ENCODE assay signal across 11 cellular contexts in the genomic region with DNA sequence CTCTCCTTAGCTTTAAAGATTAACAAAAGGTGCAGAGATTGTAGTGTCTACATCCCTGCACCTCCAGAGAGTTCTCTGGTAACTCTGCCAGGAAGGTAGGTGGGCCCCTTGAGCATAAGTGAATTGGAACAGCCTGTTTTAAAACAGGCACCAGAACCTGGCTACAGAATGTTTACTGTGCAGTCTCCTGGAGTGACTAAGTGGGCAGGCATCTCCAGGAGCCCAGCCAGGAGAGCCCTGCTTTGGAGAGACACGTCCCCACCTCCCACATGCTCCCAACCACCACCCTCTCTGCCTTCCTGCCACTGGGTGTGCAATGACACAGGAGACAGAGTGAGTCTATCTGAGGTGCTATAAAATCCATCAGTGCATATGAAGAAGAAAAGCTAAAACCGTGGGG.
DNase-seq lines count a peak whose midpoint lies in the region; ATAC-seq and TF ChIP-seq lines count a peak whose summit lies in the region.
"Had no signal": no experiment of that assay in that cellular context is flagged by ENCODE, and none has a peak within 500 bp of the region (broad histone marks: within the 10 kb centered on the region; RNA-seq: fewer than 3 reads in every experiment).

No MANE protein-coding gene starts in this region.

- WGBS in adrenal gland, 4 donors = 38 to 48% (median 42%) methylated on average over 1 to 2 of the region's 2 CpGs

- H3K36me3 ChIP-seq in adrenal gland (replicated peaks in 1 of 2) (no peaks in the 10 kb centered on the region), uterus (no peaks in the 10 kb centered on the region)
- H3K36me3 ChIP-seq: HAP-1 had no signal

- H3K27me3 ChIP-seq in adrenal gland (no peaks in the 10 kb centered on the region), uterus (no peaks in the 10 kb centered on the region)

- intact Hi-C loops in adrenal gland (cut with DNase I) = no loop called here
- intact Hi-C loops in uterus (cut with DNase I; ENCODE audit: low total_unique reads) = no loop called here

- H3K9me3 ChIP-seq in adrenal gland (replicated peaks in 1 of 3) (no peaks in the 10 kb centered on the region), uterus (no peaks in the 10 kb centered on the region)
- H3K9me3 ChIP-seq: HAP-1 had no signal

- TF ChIP-seq CTCF in adrenal gland (IDR thresholded peaks at IDR 0.05) (no peak), uterus (IDR thresholded peaks at IDR 0.05) (no peak)

- DNase-seq in NCI-H748 (lab: John Stamatoyannopoulos, UW; ENCODE audit: unreplicated experiment) (peak; percentile 6), NCI-H748 treated with DMSO at 0.1 percent for 48 hours (lab: John Stamatoyannopoulos, UW) (no peak), adrenal gland (peak; percentile 40 to 84 (median 79)), iris pigment epithelial cell (ENCODE audit: low read depth) (peak; percentile 48), uterus (peak; percentile 18 to 21), NCI-H1694 (lab: John Stamatoyannopoulos, UW) (no peak), ureter (ENCODE audit: low spot score) (no peak)
- DNase-seq: activated CD4-positive, alpha-beta T cell treated with anti-CD3 and anti-CD28 coated beads, Interleukin-2, amount 10 ng/mL, durations not matched to agents 24 days and 14 days; cerebellar nuclear complex had no signal

- H3K4me3 ChIP-seq in adrenal gland (no peak overlapping the region), uterus (no peak overlapping the region)
- H3K4me3 ChIP-seq: HAP-1 had no signal

- H3K4me1 ChIP-seq in adrenal gland (replicated peaks in 1 of 2) (peaks cover 12 to 29% of the 10 kb centered on the region in 2 donors), uterus (peaks cover 0 to 6% of the 10 kb centered on the region in 2 donors)

- TF ChIP-seq POLR2A in adrenal gland (IDR thresholded peaks at IDR 0.05) (peak in 1 of 2 donors; percentile 10), uterus (IDR thresholded peaks at IDR 0.05) (no peak)

- H3K27ac ChIP-seq in adrenal gland (peak overlapping the region in 3 of 5 donors; percentile 36 to 66 (median 56)), uterus (no peak overlapping the region)

- no peak for ATAC-seq in HG03565 (IDR thresholded peaks at IDR 0.05; ENCODE audit: unreplicated experiment)

Comparison
In these comparisons a context has a peak if more than half of its experiments do, and no peak if none do; other contexts are left out.
1. DNase-seq: peak in NCI-H748 (single experiment), adrenal gland (7 of 7), iris pigment epithelial cell (single experiment) and uterus (2 of 2); none in NCI-H748 treated with DMSO at 0.1 percent for 48 hours (single experiment), NCI-H1694 (single experiment) and ureter (single experiment).
2. H3K27ac ChIP-seq: peak in adrenal gland (3 of 5); none in uterus (0 of 2).